Comparison of ENCODE assay signal across 18 cellular contexts in genomic region chr11:71395010-71395560, GRCh38.
"Had no signal": no experiment of that assay in that cellular context is flagged by ENCODE, and none has a peak within 500 bp of the region (broad histone marks: within the 10 kb centered on the region; RNA-seq: fewer than 3 reads in every experiment).

No MANE protein-coding gene starts in this region.

- H3K4me3 Mint-ChIP-seq: activated naive CD8-positive, alpha-beta T cell treated with anti-CD3 and anti-CD28 coated beads for 36 hours; activated T-cell treated with anti-CD3 and anti-CD28 coated beads, Interleukin-2, amount 50 U/mL, for 24 hours; naive thymus-derived CD4-positive, alpha-beta T cell; WTC11 had no signal

- FAIRE-seq: astrocyte, frontal cortex, islet of Langerhans had no signal

- H3K9me3 ChIP-seq: colonic mucosa, esophagus muscularis mucosa, upper lobe of right lung had no signal

- H3K36me3 Mint-ChIP-seq: activated naive CD8-positive, alpha-beta T cell treated with anti-CD3 and anti-CD28 coated beads for 36 hours; naive thymus-derived CD4-positive, alpha-beta T cell; WTC11 had no signal

- H3K27me3 ChIP-seq: colonic mucosa had no signal

- H3K9me3 Mint-ChIP-seq: activated naive CD8-positive, alpha-beta T cell treated with anti-CD3 and anti-CD28 coated beads for 36 hours; activated T-cell treated with anti-CD3 and anti-CD28 coated beads, Interleukin-2, amount 50 U/mL, for 24 hours; naive thymus-derived CD4-positive, alpha-beta T cell; WTC11 had no signal

- H3K36me3 ChIP-seq: colonic mucosa, esophagus muscularis mucosa, upper lobe of right lung had no signal

- H3K4me1 ChIP-seq: colonic mucosa, esophagus muscularis mucosa, upper lobe of right lung had no signal

- ATAC-seq: stimulated activated naive CD8-positive, alpha-beta T cell treated with anti-CD3 and anti-CD28 coated beads, Interleukin-15, Interleukin-2, amounts not matched to agents 100 U/mL and 50 U/mL, for 24 hours; upper lobe of right lung; WTC11 had no signal

- DNase-seq: activated naive CD4-positive, alpha-beta T cell treated with Interleukin-2 at 50 U/mL for 16 hours; activated naive CD8-positive, alpha-beta T cell treated with anti-CD3 and anti-CD28 coated beads for 36 hours; activated T-cell treated with anti-CD3 and anti-CD28 coated beads, Interleukin-2, amount 50 U/mL, for 24 hours; colonic mucosa; dorsolateral prefrontal cortex; head of caudate nucleus; naive thymus-derived CD4-positive, alpha-beta T cell; stimulated activated CD4-positive, alpha-beta T cell treated with anti-CD3 and anti-CD28 coated beads, Interleukin-12 subunit alpha, Interleukin-12 subunit beta, amount 100 ng/mL, for 4 hours; stimulated activated CD4-positive, alpha-beta T cell treated with anti-CD3 and anti-CD28 coated beads, Interleukin-4, amount 100 ng/mL, for 4 hours; stimulated activated naive CD8-positive, alpha-beta T cell treated with anti-CD3 and anti-CD28 coated beads, Interleukin-15, Interleukin-2, amounts not matched to agents 100 U/mL and 50 U/mL, for 24 hours; T-helper 9 cell; upper lobe of right lung had no signal

- H3K4me1 Mint-ChIP-seq: activated naive CD8-positive, alpha-beta T cell treated with anti-CD3 and anti-CD28 coated beads for 36 hours; naive thymus-derived CD4-positive, alpha-beta T cell; WTC11 had no signal

- H3K4me3 ChIP-seq: colonic mucosa, dorsolateral prefrontal cortex, esophagus muscularis mucosa, lung, upper lobe of right lung had no signal

- H3K27ac Mint-ChIP-seq: activated naive CD8-positive, alpha-beta T cell treated with anti-CD3 and anti-CD28 coated beads for 36 hours; activated T-cell treated with anti-CD3 and anti-CD28 coated beads, Interleukin-2, amount 50 U/mL, for 24 hours; naive thymus-derived CD4-positive, alpha-beta T cell; WTC11 had no signal

- H3K27ac ChIP-seq: colonic mucosa, dorsolateral prefrontal cortex, esophagus muscularis mucosa, upper lobe of right lung had no signal
